1 cellular context compared by ENCODE assay signal in the genomic region with DNA sequence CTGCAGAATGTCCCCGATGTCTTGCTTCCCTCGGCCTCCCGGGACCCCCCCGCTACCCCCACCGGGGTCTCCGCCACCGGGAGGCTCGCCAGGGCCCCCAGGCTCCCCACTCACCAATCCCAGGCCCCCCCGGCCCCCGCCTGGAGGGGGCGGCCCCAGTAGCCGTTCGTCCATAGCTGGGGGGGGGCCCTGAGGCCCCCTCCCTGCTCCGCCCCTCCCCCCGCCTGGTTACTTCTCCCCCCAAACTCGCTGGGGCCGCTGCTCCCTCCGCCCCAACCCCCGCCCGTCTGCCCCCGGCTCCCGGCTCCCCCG.
TF ChIP-seq lines count a peak whose summit lies in the region.

No MANE protein-coding gene starts in this region.

TF ChIP-seq in HEK293, 187 proteins besides CTCF, POLR2A, EP300 and RAD21 (continued from another document):
- TF ChIP-seq ZNF23 (tag by site-specific recombination; IDR thresholded peaks at IDR 0.05; ENCODE audit: borderline replicate concordance) (no peak), ZNF76 (tag by site-specific recombination; IDR thresholded peaks at IDR 0.05; ENCODE audit: borderline replicate concordance, low read depth) (no peak), ZNF133 (tag by site-specific recombination; IDR thresholded peaks at IDR 0.05) (no peak), ZNF544 (tag by site-specific recombination; IDR thresholded peaks at IDR 0.05) (no peak)
